Comparison of ENCODE assay signal across 11 cellular contexts in genomic region chr17:29586676-29587469, GRCh38. TPM values are rescaled to one million over a fixed set of nuclear protein-coding genes. Genes with fewer than 3 reads are reported as not detected.
DNase-seq lines count a peak whose midpoint lies in the region; ATAC-seq lines count a peak whose summit lies in the region.
"Had no signal": no experiment of that assay in that cellular context is flagged by ENCODE, and none has a peak within 500 bp of the region (broad histone marks: within the 10 kb centered on the region; RNA-seq: fewer than 3 reads in every experiment).

No MANE protein-coding gene starts in this region.

- peak overlapping the region; percentile 19 for H2BK12ac ChIP-seq in neuronal stem cell (ENCODE audit: low read length)

- peak overlapping the region; percentile 5 for H3K18ac ChIP-seq in neuronal stem cell (ENCODE audit: low read length)

- peak overlapping the region; percentile 0 for H3K23ac ChIP-seq in neuronal stem cell (ENCODE audit: low read depth, low read length, poor library complexity)

- H2AK5ac ChIP-seq in neuronal stem cell (ENCODE audit: low read depth, low read length), result peak overlapping the region; percentile 61

- no peak overlapping the region for H3K4ac ChIP-seq in neuronal stem cell (ENCODE audit: low read length)

- H3K14ac ChIP-seq in neuronal stem cell (ENCODE audit: low read length), result no peak overlapping the region

- no peak overlapping the region for H4K91ac ChIP-seq in neuronal stem cell (ENCODE audit: low read depth, low read length, poor library complexity)

- no peak overlapping the region for H2BK15ac ChIP-seq in neuronal stem cell (ENCODE audit: low read length)

- in situ Hi-C loops in ACHN (cut with HindIII; ENCODE audit: low pct_ligation_motif_present, low pct_unique_long_range_greater_than_20kb, low sequenced_read_pairs), result no loop called here

- H2BK5ac ChIP-seq in neuronal stem cell (ENCODE audit: low read length), result no peak overlapping the region

- H3K4me1 ChIP-seq in NT2/D1 (ENCODE audit: insufficient read depth, insufficient read length) (peaks cover 19% of the 10 kb centered on the region), neuronal stem cell (ENCODE audit: control insufficient read depth in 2 of 2, insufficient read depth in 1 of 2, low read depth in 1 of 2, low read length in 2 of 2) (peaks cover 39 to 50% of the 10 kb centered on the region in 2 donors)

- H2BK120ac ChIP-seq in neuronal stem cell (ENCODE audit: low read depth, low read length), result no peak overlapping the region

- no peak overlapping the region for H4K8ac ChIP-seq in neuronal stem cell (ENCODE audit: low read depth, low read length)

- no peak overlapping the region for H3K4me3 ChIP-seq in NT2/D1 (ENCODE audit: insufficient read length, low read depth)
- H3K4me3 ChIP-seq in neuronal stem cell (ENCODE audit: low read length in 2 of 2), result peak overlapping the region in 1 of 2 donors; percentile 66

- peaks cover 26% of the 10 kb centered on the region for H3K27me3 ChIP-seq in NT2/D1 (ENCODE audit: insufficient read depth, insufficient read length)
- no peaks in the 10 kb centered on the region for H3K27me3 ChIP-seq in neuronal stem cell (ENCODE audit: control insufficient read depth in 3 of 3, insufficient read depth in 3 of 3, low read depth in 1 of 3, low read length in 3 of 3)

- H3K27ac ChIP-seq in cingulate gyrus (ENCODE audit: low read depth, low read length) (peak overlapping the region; percentile 50), neuronal stem cell (replicated peaks; ENCODE audit: low read length) (no peak overlapping the region)

- H2AFZ ChIP-seq in neuronal stem cell (ENCODE audit: low read length), result no peak overlapping the region

- H3K9ac ChIP-seq in NT2/D1 (ENCODE audit: insufficient read length, low read depth), result peak overlapping the region; percentile 1
- H3K9ac ChIP-seq in neuronal stem cell (ENCODE audit: low read depth, low read length, poor library complexity), result no peak overlapping the region

- peaks cover 15% of the 10 kb centered on the region for H3K36me3 ChIP-seq in NT2/D1 (ENCODE audit: insufficient read depth, insufficient read length, low read length)
- H3K36me3 ChIP-seq in neuronal stem cell (replicated peaks in 1 of 2; ENCODE audit: control insufficient read depth in 2 of 2, insufficient read depth in 2 of 2, low read length in 2 of 2), result peaks cover 14 to 23% of the 10 kb centered on the region in 2 donors

- DNase-seq in CD1c-positive myeloid dendritic cell (ENCODE audit: extremely low spot score) (peak; percentile 38), NT2/D1 (ENCODE audit: low read depth, low spot score) (no peak), neuronal stem cell (ENCODE audit: low spot score) (no peak), ACHN (no peak)
- DNase-seq: activated CD4-positive, CD25-positive, alpha-beta regulatory T cell treated with anti-CD3 and anti-CD28 coated beads, Interleukin-2, amount 50 U/mL, for 72 hours; GF-D8; NCI-H446 had no signal

- H3K79me1 ChIP-seq in neuronal stem cell (ENCODE audit: low read depth, low read length), result peaks cover 15% of the 10 kb centered on the region

- no peak for ATAC-seq in HG03280 (IDR thresholded peaks at IDR 0.05; ENCODE audit: unreplicated experiment)
- no peak for ATAC-seq in GM21515 (IDR thresholded peaks at IDR 0.05; ENCODE audit: unreplicated experiment)
- ATAC-seq in activated CD4-positive, CD25-positive, alpha-beta regulatory T cell treated with anti-CD3 and anti-CD28 coated beads, Interleukin-2, amount 50 U/mL, for 24 hours, result no peak

- H3K9me3 ChIP-seq in NT2/D1 (ENCODE audit: insufficient read depth, low read length), result peaks cover 6% of the 10 kb centered on the region; the same call in 1 of the 2 replicates
- no peaks in the 10 kb centered on the region for H3K9me3 ChIP-seq in neuronal stem cell (replicated peaks in 1 of 2; ENCODE audit: control insufficient read depth in 2 of 2, insufficient read depth in 1 of 2, low read depth in 1 of 2, low read length in 2 of 2)

- H3K4me2 ChIP-seq in neuronal stem cell (ENCODE audit: insufficient read depth, low read length, poor library complexity, severe bottlenecking), result no peak overlapping the region

- no CpG with 5 or more reads among the region's 9 CpGs for WGBS in neuronal stem cell (ENCODE audit: extremely low coverage in 2 of 2, insufficient read length in 2 of 2, insufficient replicate concordance in 1 of 2), 2 donors

RNA-seq across cellular contexts. Expression of gene GIT1, which starts 2.6 kb away (rescaled TPM):
- polyA plus RNA-seq in neuronal stem cell (2013, experiment 1 of 2), result 63.2 TPM
- 65.1 TPM for polyA plus RNA-seq in neuronal stem cell (2013, experiment 2 of 2)

RNA-seq across cellular contexts. Expression of gene ANKRD13B, which starts 6.1 kb away (rescaled TPM):
- polyA plus RNA-seq in neuronal stem cell (2013, experiment 1 of 2), result 24.5 TPM
- 23.7 TPM for polyA plus RNA-seq in neuronal stem cell (2013, experiment 2 of 2)

RNA-seq across cellular contexts. Expression of gene TP53I13, which starts 18.4 kb away (rescaled TPM):
- polyA plus RNA-seq in neuronal stem cell (2013, experiment 1 of 2), result 32.2 TPM
- 30.4 TPM for polyA plus RNA-seq in neuronal stem cell (2013, experiment 2 of 2)

RNA-seq across cellular contexts. Expression of gene ABHD15, which starts 20.0 kb away (rescaled TPM):
- polyA plus RNA-seq in neuronal stem cell (2013, experiment 1 of 2), result 2.6 TPM
- polyA plus RNA-seq in neuronal stem cell (2013, experiment 2 of 2), result 2.5 TPM

RNA-seq across cellular contexts. Expression of gene CORO6, which starts 35.8 kb away (rescaled TPM):
- polyA plus RNA-seq in neuronal stem cell (2013, experiment 1 of 2), result 5.2 TPM
- polyA plus RNA-seq in neuronal stem cell (2013, experiment 2 of 2), result 5.5 TPM
